22 cellular contexts compared by ENCODE assay signal in the genomic region with DNA sequence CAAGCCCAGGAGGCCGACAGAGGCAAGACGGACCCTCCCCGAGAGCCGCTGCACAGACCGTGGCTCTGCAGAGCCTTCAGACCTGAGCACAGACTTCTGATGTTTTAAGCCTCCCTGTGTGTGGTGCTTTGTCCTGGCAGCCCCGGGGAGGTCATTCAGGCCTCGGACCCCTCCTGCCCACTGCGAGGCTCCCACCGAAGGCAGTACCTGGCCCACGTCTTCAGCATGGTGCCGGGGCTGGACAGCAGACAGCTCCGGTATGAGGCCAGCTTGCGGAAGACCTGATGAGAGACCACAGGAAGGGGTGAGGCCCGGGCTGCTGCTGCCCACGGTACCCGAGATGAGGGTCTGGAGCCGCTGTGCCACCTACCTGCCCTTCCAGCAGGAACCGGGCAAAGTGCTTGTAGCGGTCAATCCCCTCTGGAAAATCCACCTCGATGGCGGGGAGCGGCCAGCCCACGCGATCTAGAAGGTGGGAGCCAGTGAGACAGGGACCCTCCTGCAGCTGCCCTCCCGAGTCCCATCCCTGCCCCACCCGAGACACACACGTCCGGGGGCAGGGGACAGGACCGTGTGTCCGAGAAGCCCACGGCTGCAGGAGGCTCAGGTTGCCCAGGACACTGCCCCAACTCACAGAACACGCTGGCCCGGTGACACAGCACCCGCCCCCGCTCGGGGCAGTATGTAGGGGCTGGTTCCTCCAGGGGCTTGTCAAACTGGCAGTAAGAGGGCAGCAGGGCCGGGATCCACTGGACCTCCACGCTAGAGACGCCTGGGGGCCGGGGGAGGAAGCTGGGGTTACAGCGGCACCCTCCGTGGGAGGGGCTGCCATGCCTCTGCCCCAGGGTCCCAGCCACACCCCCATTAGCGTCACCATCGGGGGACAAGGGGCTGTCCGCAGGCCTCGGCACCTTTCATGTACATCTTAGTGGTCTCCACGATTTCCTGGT.
"Had no signal": no experiment of that assay in that cellular context is flagged by ENCODE, and none has a peak within 500 bp of the region (broad histone marks: within the 10 kb centered on the region; RNA-seq: fewer than 3 reads in every experiment).

No MANE protein-coding gene starts in this region.

- H3K4me3 ChIP-seq: ascending aorta, cardiac muscle cell, colonic mucosa, spleen, tibial nerve had no signal

- H3K27me3 ChIP-seq: ascending aorta, cardiac muscle cell, colonic mucosa, spleen, tibial nerve had no signal

- H3K4me3 Mint-ChIP-seq: activated naive CD4-positive, alpha-beta T cell treated with anti-CD3 and anti-CD28 coated beads, Interleukin-2, amount 10 ng/mL, durations not matched to agents 7 days and 5 days; activated naive CD8-positive, alpha-beta T cell treated with anti-CD3 and anti-CD28 coated beads, Interleukin-2, amount 10 ng/mL, durations not matched to agents 7 days and 5 days; activated T-helper 1 cell treated with anti-CD3 and anti-CD28 coated beads, Interleukin-12 subunit alpha, Interleukin-12 subunit beta, Interleukin-2, Interleukin-4 antibody, amounts not matched to agents 30 ng/mL and 10 ng/mL and 1 ng/mL, durations not matched to agents 14 hours and 24 hours and 36 hours; brain; naive B cell had no signal

- H2AFZ ChIP-seq: parathyroid adenoma had no signal

- H3K4me1 Mint-ChIP-seq: activated naive CD4-positive, alpha-beta T cell treated with anti-CD3 and anti-CD28 coated beads, Interleukin-2, amount 10 ng/mL, durations not matched to agents 7 days and 5 days; brain had no signal

- H3K9me3 ChIP-seq: ascending aorta, colonic mucosa, spleen, tibial nerve had no signal

- H3K79me2 ChIP-seq: parathyroid adenoma had no signal

- H3K27ac Mint-ChIP-seq: activated naive CD4-positive, alpha-beta T cell treated with anti-CD3 and anti-CD28 coated beads, Interleukin-2, amount 10 ng/mL, durations not matched to agents 7 days and 5 days; activated naive CD8-positive, alpha-beta T cell treated with anti-CD3 and anti-CD28 coated beads, Interleukin-2, amount 10 ng/mL, durations not matched to agents 7 days and 5 days; activated T-helper 1 cell treated with anti-CD3 and anti-CD28 coated beads, Interleukin-12 subunit alpha, Interleukin-12 subunit beta, Interleukin-2, Interleukin-4 antibody, amounts not matched to agents 30 ng/mL and 10 ng/mL and 1 ng/mL, durations not matched to agents 14 hours and 24 hours and 36 hours; brain had no signal

- H3K9me3 Mint-ChIP-seq: activated naive CD4-positive, alpha-beta T cell treated with anti-CD3 and anti-CD28 coated beads, Interleukin-2, amount 10 ng/mL, durations not matched to agents 7 days and 5 days; activated naive CD8-positive, alpha-beta T cell treated with anti-CD3 and anti-CD28 coated beads, Interleukin-2, amount 10 ng/mL, durations not matched to agents 7 days and 5 days; activated T-helper 1 cell treated with anti-CD3 and anti-CD28 coated beads, Interleukin-12 subunit alpha, Interleukin-12 subunit beta, Interleukin-2, Interleukin-4 antibody, amounts not matched to agents 30 ng/mL and 10 ng/mL and 1 ng/mL, durations not matched to agents 14 hours and 24 hours and 36 hours; brain; naive B cell had no signal

- H3K27ac ChIP-seq: ascending aorta, cardiac muscle cell, colonic mucosa, parathyroid adenoma, spleen, tibial nerve had no signal

- H3K4me1 ChIP-seq: ascending aorta, colonic mucosa, parathyroid adenoma, spleen, tibial nerve had no signal

- H3K36me3 ChIP-seq: cardiac muscle cell, colonic mucosa had no signal

- H3K27me3 Mint-ChIP-seq: activated naive CD4-positive, alpha-beta T cell treated with anti-CD3 and anti-CD28 coated beads, Interleukin-2, amount 10 ng/mL, durations not matched to agents 7 days and 5 days; activated naive CD8-positive, alpha-beta T cell treated with anti-CD3 and anti-CD28 coated beads, Interleukin-2, amount 10 ng/mL, durations not matched to agents 7 days and 5 days; brain; naive B cell had no signal

- H3K9ac ChIP-seq: parathyroid adenoma had no signal

- DNase-seq: activated CD4-positive, alpha-beta T cell treated with anti-CD3 and anti-CD28 coated beads for 4 hours; activated CD4-positive, alpha-beta T cell treated with anti-CD3 and anti-CD28 coated beads, Interleukin-2, amount 50 U/mL, for 4 hours; activated CD8-positive, alpha-beta memory T cell treated with anti-CD3 and anti-CD28 coated beads for 24 hours; activated gamma-delta T cell; activated naive CD4-positive, alpha-beta T cell treated with anti-CD3 and anti-CD28 coated beads, Interleukin-2, amount 10 ng/mL, durations not matched to agents 7 days and 5 days; activated naive CD8-positive, alpha-beta T cell treated with anti-CD3 and anti-CD28 coated beads, Interleukin-2, amount 10 ng/mL, durations not matched to agents 7 days and 5 days; activated T-cell treated with anti-CD3 and anti-CD28 coated beads, Interleukin-2, amount 50 U/mL, for 1 hour; cerebellar nuclear complex; colonic mucosa; effector memory CD4-positive, alpha-beta T cell; left cardiac atrium; left ventricle myocardium superior; naive B cell; nucleus accumbens; spleen; stimulated activated naive CD4-positive, alpha-beta T cell treated with Interleukin-2 at 50 U/mL for 16 hours had no signal

- ATAC-seq: left cardiac atrium, left ventricle myocardium superior had no signal
